9 cellular contexts compared by ENCODE assay signal in genomic region chr7:105806592-105807266, GRCh38.
DNase-seq lines count a peak whose midpoint lies in the region; ATAC-seq and TF ChIP-seq lines count a peak whose summit lies in the region.
"Had no signal": no experiment of that assay in that cellular context is flagged by ENCODE, and none has a peak within 500 bp of the region (broad histone marks: within the 10 kb centered on the region; RNA-seq: fewer than 3 reads in every experiment).

No MANE protein-coding gene starts in this region.

- intact Hi-C loops in activated CD8-positive, alpha-beta T cell treated with anti-CD3 and anti-CD28 coated beads for 36 hours (cut with micrococcal nuclease) = loop anchor here (5.0 kb wide), 2 partner anchors 129 to 541 kb away; no protein-coding TSS in a partner anchor

- CTCF ChIA-PET in activated CD8-positive, alpha-beta T cell treated with anti-CD3 and anti-CD28 coated beads for 36 hours (lab: Charles Lee) = interaction anchor here (0.8 to 4.3 kb wide), 10 partner anchors 9 to 203 kb away, joined by 3 to 24 read pairs (median 4); partner anchors contain the start of gene ATXN7L1

- H3K4me3 Mint-ChIP-seq in activated CD8-positive, alpha-beta T cell treated with anti-CD3 and anti-CD28 coated beads for 36 hours = no peak overlapping the region
- H3K4me3 Mint-ChIP-seq in mesothelial cell of epicardium = no peak overlapping the region

- H3K27me3 Mint-ChIP-seq in activated CD8-positive, alpha-beta T cell treated with anti-CD3 and anti-CD28 coated beads for 36 hours = no peaks in the 10 kb centered on the region
- H3K27me3 Mint-ChIP-seq in mesothelial cell of epicardium (ENCODE audit: low read depth) = no peaks in the 10 kb centered on the region

- peaks cover 63% of the 10 kb centered on the region for H3K4me1 Mint-ChIP-seq in activated CD8-positive, alpha-beta T cell treated with anti-CD3 and anti-CD28 coated beads for 36 hours (ENCODE audit: low read depth)
- H3K4me1 Mint-ChIP-seq in mesothelial cell of epicardium = peaks cover 11% of the 10 kb centered on the region

- peak; percentile 52 for DNase-seq in AG10803 (ENCODE audit: low read depth)
- DNase-seq in LoVo (ENCODE audit: low spot score) = peak; percentile 65
- DNase-seq in activated CD8-positive, alpha-beta T cell treated with anti-CD3 and anti-CD28 coated beads for 36 hours = peak; percentile 83
- DNase-seq in epithelial cell of esophagus (ENCODE audit: low read depth) = peak; percentile 87
- peak; percentile 57 to 75 for DNase-seq in stimulated activated CD4-positive, alpha-beta T cell treated with anti-CD3 and anti-CD28 coated beads, Interleukin-4, amount 100 ng/mL, for 4 hours
- DNase-seq in mesenteric fat pad (ENCODE audit: low spot score) = no peak
- no peak for DNase-seq in mesothelial cell of epicardium (ENCODE audit: low spot score in 2 of 2, unreplicated experiment in 2 of 2)

- TF ChIP-seq CTCF in AG10803 (conservative IDR thresholded peaks at IDR 0.05; ENCODE audit: low read length) (no peak), epithelial cell of esophagus (IDR thresholded peaks at IDR 0.05; ENCODE audit: insufficient read depth, low read depth, low read length, missing control alignments) (no peak), mesothelial cell of epicardium (IDR thresholded peaks at IDR 0.05; ENCODE audit: unreplicated experiment) (no peak)
- no peak for TF ChIP-seq CTCF in activated CD8-positive, alpha-beta T cell treated with anti-CD3 and anti-CD28 coated beads for 36 hours (IDR thresholded peaks at IDR 0.05)

- peak overlapping the region; percentile 24 for H3K27ac Mint-ChIP-seq in activated CD8-positive, alpha-beta T cell treated with anti-CD3 and anti-CD28 coated beads for 36 hours
- no peak overlapping the region for H3K27ac Mint-ChIP-seq in mesothelial cell of epicardium

- H3K9me3 Mint-ChIP-seq in activated CD8-positive, alpha-beta T cell treated with anti-CD3 and anti-CD28 coated beads for 36 hours = no peaks in the 10 kb centered on the region
- H3K9me3 Mint-ChIP-seq in mesothelial cell of epicardium = peaks cover 3% of the 10 kb centered on the region

- POLR2A ChIA-PET in activated CD8-positive, alpha-beta T cell treated with anti-CD3 and anti-CD28 coated beads for 36 hours (lab: Charles Lee) = interaction anchor here (0.5 to 2.6 kb wide), 10 partner anchors 10 to 524 kb away, joined by 3 to 9 read pairs (median 3); no protein-coding TSS in a partner anchor

- peaks cover 2% of the 10 kb centered on the region for H3K36me3 Mint-ChIP-seq in activated CD8-positive, alpha-beta T cell treated with anti-CD3 and anti-CD28 coated beads for 36 hours (ENCODE audit: low read depth)
- H3K36me3 Mint-ChIP-seq in mesothelial cell of epicardium = peaks cover 4% of the 10 kb centered on the region

- H3K4me3 ChIP-seq in AG10803 (ENCODE audit: low read length) = no peak overlapping the region
- no peak overlapping the region for H3K4me3 ChIP-seq in epithelial cell of esophagus (ENCODE audit: low read length)
- H3K4me3 ChIP-seq: dorsolateral prefrontal cortex had no signal

- ATAC-seq in GM21381 (IDR thresholded peaks at IDR 0.05; ENCODE audit: unreplicated experiment) = peak; percentile 31
- peak; percentile 66 for ATAC-seq in activated CD8-positive, alpha-beta T cell treated with anti-CD3 and anti-CD28 coated beads for 36 hours

Comparison
In these comparisons a context has a peak if more than half of its experiments do, and no peak if none do; other contexts are left out.
1. DNase-seq: peak in AG10803 (single experiment), LoVo (single experiment), activated CD8-positive, alpha-beta T cell treated with anti-CD3 and anti-CD28 coated beads for 36 hours (single experiment), epithelial cell of esophagus (single experiment) and stimulated activated CD4-positive, alpha-beta T cell treated with anti-CD3 and anti-CD28 coated beads, Interleukin-4, amount 100 ng/mL, for 4 hours (2 of 2); none in mesenteric fat pad (single experiment) and mesothelial cell of epicardium (0 of 2).